ENCODE assay signal across 16 cellular contexts in the genomic region with DNA sequence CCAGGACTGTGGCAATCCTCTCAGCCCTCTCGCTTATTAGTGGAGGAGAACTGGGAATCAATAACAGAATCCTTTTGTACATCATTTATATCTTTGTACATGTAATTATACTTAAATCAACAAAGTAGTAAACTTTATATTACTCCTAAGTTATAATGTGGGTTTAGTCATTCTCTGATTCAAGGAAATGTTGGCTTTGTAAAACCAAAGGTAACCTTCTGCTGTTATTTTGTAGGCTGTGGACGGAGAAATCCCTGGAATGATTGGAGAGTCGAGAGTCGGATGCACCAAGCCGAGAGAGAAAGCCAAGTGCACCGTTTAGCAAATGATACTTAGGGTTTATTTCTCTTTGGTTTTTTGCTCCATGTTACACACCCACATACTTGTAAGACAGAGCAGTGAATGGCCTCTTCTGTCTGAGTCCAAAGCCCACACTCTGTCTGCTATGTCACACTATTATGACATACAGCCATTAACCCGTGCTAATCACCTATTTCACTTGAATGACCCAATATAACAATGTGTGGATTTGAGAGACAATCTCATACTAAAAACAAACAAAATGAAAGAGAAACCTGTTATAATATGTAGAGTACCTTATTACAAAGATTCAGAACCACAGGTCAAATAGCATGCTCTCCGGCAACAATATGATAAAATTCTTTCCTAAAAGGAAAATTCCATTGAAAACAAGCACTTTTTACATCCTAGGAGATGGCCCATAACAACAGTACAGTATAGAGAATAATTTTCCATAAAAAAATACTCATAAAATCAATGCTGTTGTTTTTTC.
DNase-seq lines count a peak whose midpoint lies in the region; ATAC-seq and TF ChIP-seq lines count a peak whose summit lies in the region.
"Had no signal": no experiment of that assay in that cellular context is flagged by ENCODE, and none has a peak within 500 bp of the region (broad histone marks: within the 10 kb centered on the region; RNA-seq: fewer than 3 reads in every experiment).

No MANE protein-coding gene starts in this region.

- no peaks in the 10 kb centered on the region for H3K4me1 ChIP-seq in osteoblast (ENCODE audit: insufficient read depth, low read length)
- H3K4me1 ChIP-seq: parathyroid adenoma had no signal

- peak overlapping the region; percentile 62 for H2AFZ ChIP-seq in osteoblast (ENCODE audit: low read length)
- H2AFZ ChIP-seq: parathyroid adenoma had no signal

- peak overlapping the region; percentile 40 for H3K4me2 ChIP-seq in osteoblast (ENCODE audit: insufficient read depth, low read length)

- TF ChIP-seq CTCF in osteoblast (IDR thresholded peaks at IDR 0.05; ENCODE audit: extremely low read depth, low read depth, low read length) = no peak

- H3K36me3 ChIP-seq in osteoblast (ENCODE audit: insufficient read depth, low read length) = no peaks in the 10 kb centered on the region

- no peaks in the 10 kb centered on the region for H3K27me3 ChIP-seq in osteoblast (ENCODE audit: insufficient read depth, low read length)

- H3K9me3 ChIP-seq in osteoblast (ENCODE audit: low read depth, low read length) = no peaks in the 10 kb centered on the region

- H3K27ac ChIP-seq in osteoblast (ENCODE audit: low read depth, low read length) = no peak overlapping the region
- H3K27ac ChIP-seq: parathyroid adenoma had no signal

- no peaks in the 10 kb centered on the region for H4K20me1 ChIP-seq in osteoblast (ENCODE audit: insufficient read depth, low read length)

- H3K79me2 ChIP-seq in osteoblast (ENCODE audit: insufficient read depth, low read length) = no peaks in the 10 kb centered on the region
- H3K79me2 ChIP-seq: parathyroid adenoma had no signal

- peak; percentile 20 for DNase-seq in astrocyte of the hippocampus (ENCODE audit: low read depth, low spot score)
- DNase-seq in osteoblast (ENCODE audit: insufficient read length, low spot score, missing footprints) = no peak
- no peak for DNase-seq in NCI-H2171 treated with DMSO at 0.1 percent for 48 hours (lab: John Stamatoyannopoulos, UW)
- DNase-seq in AG20443 (ENCODE audit: low spot score) = no peak
- DNase-seq: activated CD4-positive, alpha-beta T cell treated with anti-CD3 and anti-CD28 coated beads, Interleukin-2, amount 50 U/mL, for 4 hours; activated naive CD8-positive, alpha-beta T cell treated with anti-CD3 and anti-CD28 coated beads, Interleukin-2, amount 50 U/mL, for 24 hours; cerebellar nuclear complex; DMS 273 treated with DMSO at 0.1 percent for 48 hours; NCI-H1048; OCI-M1; stimulated activated CD4-positive, alpha-beta T cell treated with anti-CD3 and anti-CD28 coated beads, Interleukin-12 subunit alpha, Interleukin-12 subunit beta, amount 100 ng/mL, for 4 hours had no signal

- ATAC-seq in GM19395 (IDR thresholded peaks at IDR 0.05; ENCODE audit: unreplicated experiment) (peak; percentile 53), HG02798 (IDR thresholded peaks at IDR 0.05; ENCODE audit: poor library complexity, unreplicated experiment) (peak; percentile 44), HG03565 (IDR thresholded peaks at IDR 0.05; ENCODE audit: unreplicated experiment) (no peak), GM19023 (IDR thresholded peaks at IDR 0.05; ENCODE audit: unreplicated experiment) (no peak)
- ATAC-seq: activated naive CD8-positive, alpha-beta T cell treated with anti-CD3 and anti-CD28 coated beads, Interleukin-2, amount 50 U/mL, for 24 hours had no signal

- H3K4me3 ChIP-seq in osteoblast (ENCODE audit: insufficient read depth, low read length) = no peak overlapping the region

Comparison
In these comparisons a context has a peak if more than half of its experiments do, and no peak if none do; other contexts are left out.
1. ATAC-seq: peak in GM19395 (single experiment) and HG02798 (single experiment); none in HG03565 (single experiment) and GM19023 (single experiment).